ENCODE assay signal across 12 cellular contexts in the genomic region with DNA sequence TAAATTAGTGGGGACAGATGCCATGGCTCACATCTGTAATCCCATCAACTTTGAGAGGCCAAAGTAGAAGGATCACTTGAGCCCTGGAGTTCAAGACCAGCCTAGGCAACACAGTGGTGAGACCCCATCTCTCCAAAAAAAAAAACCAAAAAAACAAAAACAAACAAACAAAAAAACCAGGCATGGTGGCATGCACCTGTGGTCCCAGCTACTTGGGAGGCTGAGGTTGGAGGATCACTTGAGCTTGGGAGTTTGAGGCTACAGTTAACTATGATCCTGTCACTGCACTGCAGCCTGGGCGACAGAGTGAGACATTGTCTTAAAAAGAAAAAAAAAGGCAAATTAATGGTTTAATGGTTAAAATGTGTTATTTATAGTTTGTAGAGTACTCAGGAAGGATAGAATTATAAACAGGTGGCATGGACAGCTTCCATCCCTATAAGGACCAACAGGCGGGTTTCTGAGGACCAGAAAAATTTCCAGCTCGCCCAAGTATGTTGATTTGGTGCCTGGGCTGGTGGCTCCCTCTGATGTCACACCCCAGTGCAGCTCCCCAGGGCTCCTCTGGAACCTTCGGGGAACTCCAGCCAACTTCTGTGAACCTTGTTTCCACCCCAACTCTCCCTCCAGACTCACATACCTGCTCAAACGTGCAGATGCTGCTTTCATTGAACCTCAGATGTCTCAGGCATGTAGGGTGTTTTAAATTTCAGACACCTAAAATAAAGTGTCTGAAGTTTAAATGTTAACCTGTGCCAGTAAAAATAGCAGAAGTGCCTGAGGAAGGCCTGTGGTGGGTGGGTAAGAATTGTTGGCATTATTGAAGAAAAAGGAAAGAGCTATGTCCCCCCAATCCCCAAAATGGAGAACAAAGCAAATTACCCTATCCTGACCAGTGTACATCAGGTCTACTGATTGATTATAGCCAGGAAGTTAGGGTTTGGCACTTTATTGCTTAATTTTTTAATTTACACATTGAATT.
A peak's percentile ranks its signal among the peaks of the same experiment; 100 is the strongest.
DNase-seq lines count a peak whose midpoint lies in the region; ATAC-seq, FAIRE-seq and TF ChIP-seq lines count a peak whose summit lies in the region.
"Had no signal": no experiment of that assay in that cellular context is flagged by ENCODE, and none has a peak within 500 bp of the region (broad histone marks: within the 10 kb centered on the region; RNA-seq: fewer than 3 reads in every experiment).

No MANE protein-coding gene starts in this region.

- H3K9me1 ChIP-seq in keratinocyte (ENCODE audit: control insufficient read depth, extremely low read depth, insufficient read depth, low read length) = peaks cover 6% of the 10 kb centered on the region

- H3K9ac ChIP-seq in keratinocyte (ENCODE audit: control insufficient read depth, extremely low read depth, insufficient read depth, low read length) = no peak overlapping the region

- dilution Hi-C loops in keratinocyte (cut with MboI; ENCODE audit: extremely low pct_ligation_motif_present, low sequenced_read_pairs) = no loop called here

- FAIRE-seq in keratinocyte (lab: Jason Lieb, UNC) = no peak
- FAIRE-seq: HTR-8/SVneo had no signal

- peak overlapping the region; percentile 16 for H3K27ac ChIP-seq in keratinocyte (ENCODE audit: control insufficient read depth, insufficient read depth, low read length)
- H3K27ac ChIP-seq: testis had no signal

- no peaks in the 10 kb centered on the region for H3K36me3 ChIP-seq in keratinocyte (ENCODE audit: control insufficient read depth in 2 of 2, extremely low read depth in 1 of 2, insufficient read depth in 2 of 2, low read length in 2 of 2)

- ATAC-seq in GM19467 (IDR thresholded peaks at IDR 0.05; ENCODE audit: unreplicated experiment) (peak; percentile 22), HG03378 (IDR thresholded peaks at IDR 0.05; ENCODE audit: unreplicated experiment) (peak; percentile 45), HG03159 (IDR thresholded peaks at IDR 0.05; ENCODE audit: unreplicated experiment) (no peak)

- TF ChIP-seq CTCF in keratinocyte (optimal IDR thresholded peaks at IDR 0.05 in 1 of 3, IDR thresholded peaks at IDR 0.05 in 1 of 3, conservative IDR thresholded peaks at IDR 0.05 in 1 of 3; ENCODE audit: extremely low read depth in 1 of 3, insufficient read depth in 2 of 3, low read length in 3 of 3) = no peak

- peaks cover 77% of the 10 kb centered on the region for H3K4me1 ChIP-seq in keratinocyte (ENCODE audit: control insufficient read depth, extremely low read depth, insufficient read depth, low read length)

- H3K27me3 ChIP-seq in keratinocyte (ENCODE audit: control insufficient read depth, extremely low read depth, insufficient read depth, low read length) = no peaks in the 10 kb centered on the region
- H3K27me3 ChIP-seq: testis had no signal

- H4K20me1 ChIP-seq in keratinocyte (ENCODE audit: control insufficient read depth, extremely low read depth, insufficient read depth, low read length) = peaks cover 12% of the 10 kb centered on the region

- no peak overlapping the region for H2AFZ ChIP-seq in keratinocyte (ENCODE audit: control insufficient read depth, low read length)

- H3K79me2 ChIP-seq in keratinocyte (ENCODE audit: control insufficient read depth, insufficient read depth, low read length) = peaks cover 93% of the 10 kb centered on the region

- H3K4me2 ChIP-seq in keratinocyte (ENCODE audit: control insufficient read depth, extremely low read depth, insufficient read depth, low read depth, low read length) = peak overlapping the region; percentile 31

- H3K9me3 ChIP-seq in keratinocyte (ENCODE audit: control insufficient read depth, low read depth, low read length) = no peaks in the 10 kb centered on the region
- H3K9me3 ChIP-seq: testis had no signal

- DNase-seq in keratinocyte (ENCODE audit: low read depth, low spot score) (no peak), C1 segment of cervical spinal cord (lab: John Stamatoyannopoulos, UW) (no peak), occipital lobe (lab: John Stamatoyannopoulos, UW) (no peak), NCI-H82 (lab: John Stamatoyannopoulos, UW) (no peak)
- DNase-seq: activated naive CD4-positive, alpha-beta T cell treated with anti-CD3 and anti-CD28 coated beads, Interleukin-2, amount 50 U/mL, for 16 hours; Right ventricle myocardium superior; testis had no signal

- peak overlapping the region; percentile 43 for H3K4me3 ChIP-seq in GM08714 (ENCODE audit: low read length)
- no peak overlapping the region for H3K4me3 ChIP-seq in keratinocyte (ENCODE audit: control insufficient read depth in 2 of 3, extremely low read depth in 1 of 3, insufficient read depth in 2 of 3, low read depth in 1 of 3, low read length in 3 of 3)
- H3K4me3 ChIP-seq: testis had no signal
